Comparison of ENCODE assay signal across 8 cellular contexts in genomic region chr12:122527478-122527944, GRCh38. TPM values are rescaled to one million over a fixed set of nuclear protein-coding genes. Genes with fewer than 3 reads are reported as not detected.
DNase-seq lines count a peak whose midpoint lies in the region; ATAC-seq and TF ChIP-seq lines count a peak whose summit lies in the region.

No MANE protein-coding gene starts in this region.

- dilution Hi-C loops in mammary epithelial cell (cut with HindIII; ENCODE audit: low sequenced_read_pairs), result no loop called here

- no peak for DNase-seq in heart left ventricle
- DNase-seq in Right ventricle myocardium superior, result no peak
- DNase-seq in mammary epithelial cell, result peak; percentile 35
- DNase-seq in lung microvascular endothelial cell (ENCODE audit: low read depth in 2 of 2), result peak; percentile 28 to 67
- peak; percentile 20 for DNase-seq in transverse colon
- no peak for DNase-seq in NCI-H2107 treated with DMSO at 0.1 percent for 48 hours (lab: John Stamatoyannopoulos, UW; ENCODE audit: unreplicated experiment)
- DNase-seq in mucosa of gallbladder (ENCODE audit: low spot score), result no peak

- H3K4me2 ChIP-seq in OCI-LY3 (ENCODE audit: low read length), result peak overlapping the region; percentile 83
- H3K4me2 ChIP-seq in mammary epithelial cell (ENCODE audit: insufficient read depth, low read depth, low read length), result peak overlapping the region; percentile 89

- H2AFZ ChIP-seq in OCI-LY3 (ENCODE audit: low read depth, low read length) (no peak overlapping the region), mammary epithelial cell (ENCODE audit: low read depth, low read length) (peak overlapping the region; percentile 85)

- no peak for TF ChIP-seq POLR2A in heart left ventricle (IDR thresholded peaks at IDR 0.05)
- no peak for TF ChIP-seq POLR2A in transverse colon (IDR thresholded peaks at IDR 0.05)

- no peaks in the 10 kb centered on the region for H3K27me3 ChIP-seq in heart left ventricle
- no peaks in the 10 kb centered on the region for H3K27me3 ChIP-seq in OCI-LY3 (ENCODE audit: low read depth, low read length)
- no peaks in the 10 kb centered on the region for H3K27me3 ChIP-seq in mammary epithelial cell (ENCODE audit: insufficient read depth, low read length)
- no peaks in the 10 kb centered on the region for H3K27me3 ChIP-seq in transverse colon

- no peak for TF ChIP-seq CTCF in heart left ventricle (IDR thresholded peaks at IDR 0.05)
- no peak for TF ChIP-seq CTCF in OCI-LY3 (IDR thresholded peaks at IDR 0.05; ENCODE audit: low read depth, low read length)
- no peak for TF ChIP-seq CTCF in mammary epithelial cell (conservative IDR thresholded peaks at IDR 0.05 in 1 of 2, IDR thresholded peaks at IDR 0.05 in 1 of 2; ENCODE audit: extremely low read depth in 1 of 2, insufficient read depth in 1 of 2, low read depth in 1 of 2, low read length in 2 of 2)
- TF ChIP-seq CTCF in transverse colon (IDR thresholded peaks at IDR 0.05), result no peak

- H3K9ac ChIP-seq in OCI-LY3 (ENCODE audit: low read length) (peak overlapping the region; percentile 92), mammary epithelial cell (ENCODE audit: insufficient read depth, low read length) (peak overlapping the region; percentile 89)

- H3K4me3 ChIP-seq in heart left ventricle (peak overlapping the region; percentile 30 to 92 (median 76)), OCI-LY3 (ENCODE audit: low read length) (peak overlapping the region; percentile 87), mammary epithelial cell (replicated peaks in 1 of 3; ENCODE audit: insufficient read depth in 1 of 3, low read depth in 2 of 3, low read length in 3 of 3) (peak overlapping the region; percentile 53 to 75 (median 56)), transverse colon (peak overlapping the region; percentile 35 to 95 (median 78))

- CTCF ChIA-PET in mammary epithelial cell (lab: Charles Lee; ENCODE audit: low non-redundant PET), result interaction anchor here (0.7 kb wide), 1 partner anchor 471 kb away, joined by 5 read pairs; no protein-coding TSS in a partner anchor

- peaks cover 10 to 41% (median 35%) of the 10 kb centered on the region in 12 donors for H3K4me1 ChIP-seq in heart left ventricle
- H3K4me1 ChIP-seq in OCI-LY3 (ENCODE audit: low read length), result peaks cover 54% of the 10 kb centered on the region
- peaks cover 10% of the 10 kb centered on the region for H3K4me1 ChIP-seq in mammary epithelial cell (ENCODE audit: insufficient read depth, low read length)
- H3K4me1 ChIP-seq in transverse colon, result peaks cover 21 to 43% (median 37%) of the 10 kb centered on the region in 4 donors

- in situ Hi-C loops in mammary epithelial cell (cut with MboI; ENCODE audit: low sequenced_read_pairs in 2 of 2), result no loop called here
- in situ Hi-C loops in transverse colon (cut with MboI; ENCODE audit: low pct_ligation_motif_present in 1 of 4, low pct_unique_long_range_greater_than_20kb in 1 of 4, low sequenced_read_pairs in 3 of 4), result no loop called here

- WGBS in heart left ventricle, 4 donors, result 0 to 1% (median 1%) methylated on average over 21 of the region's 21 CpGs
- under 1% methylated on average over 20 of the region's 21 CpGs for WGBS in mammary epithelial cell (ENCODE audit: low coverage, missing lambda C conversion rate)
- WGBS in transverse colon (ENCODE audit: low coverage in 1 of 2), 2 donors, result 0 to 1% methylated on average over 12 to 21 of the region's 21 CpGs

- H3K27ac ChIP-seq in heart left ventricle, result peak overlapping the region in 10 of 12 donors; percentile 4 to 100 (median 95)
- H3K27ac ChIP-seq in OCI-LY3 (ENCODE audit: low read length), result peak overlapping the region; percentile 91
- peak overlapping the region; percentile 88 for H3K27ac ChIP-seq in mammary epithelial cell (ENCODE audit: insufficient read depth, low read depth, low read length)
- peak overlapping the region; percentile 90 to 99 (median 96) for H3K27ac ChIP-seq in transverse colon

- H4K20me1 ChIP-seq in OCI-LY3 (ENCODE audit: insufficient read depth, low read length) (peaks cover 31% of the 10 kb centered on the region), mammary epithelial cell (ENCODE audit: insufficient read depth, low read length) (peaks cover 16% of the 10 kb centered on the region)

- H3K9me3 ChIP-seq in heart left ventricle (no peaks in the 10 kb centered on the region), OCI-LY3 (ENCODE audit: insufficient read depth, low read length) (no peaks in the 10 kb centered on the region; the same call in 1 of the 2 replicates), mammary epithelial cell (replicated peaks; ENCODE audit: insufficient read depth, low read length) (no peaks in the 10 kb centered on the region), transverse colon (no peaks in the 10 kb centered on the region)

- H3K36me3 ChIP-seq in heart left ventricle, result peaks cover 0 to 31% (median 9%) of the 10 kb centered on the region in 9 donors
- peaks cover 61% of the 10 kb centered on the region for H3K36me3 ChIP-seq in OCI-LY3 (replicated peaks; ENCODE audit: low read depth, low read length)
- peaks cover 6% of the 10 kb centered on the region for H3K36me3 ChIP-seq in mammary epithelial cell (ENCODE audit: insufficient read depth, low read length)
- H3K36me3 ChIP-seq in transverse colon, result no peaks in the 10 kb centered on the region

- BruUV-seq in mammary epithelial cell (replicated peaks; lab: Mats Ljungman, UMichigan), result TSS peak; percentile 77

- ATAC-seq in heart left ventricle, result no peak
- no peak for ATAC-seq in Right ventricle myocardium superior (ENCODE audit: poor library complexity)

- H3K79me2 ChIP-seq in OCI-LY3 (ENCODE audit: low read length), result peaks cover 87% of the 10 kb centered on the region
- H3K79me2 ChIP-seq in mammary epithelial cell (ENCODE audit: insufficient read depth, low read length), result peaks cover 82% of the 10 kb centered on the region

- intact Hi-C loops in heart left ventricle (cut with DNase I) (loop anchor here in 3 of 10 donors (1.0 to 10.0 kb wide), 4 partner anchors 27 to 227 kb away; partner anchors contain the start of genes DENR (in 3 of the 3) and ZCCHC8 (in 2 of the 3)), Right ventricle myocardium superior (cut with DNase I) (no loop called here), mammary epithelial cell (cut with micrococcal nuclease) (loop anchor here (1.0 to 2.0 kb wide), 2 partner anchors 27 to 225 kb away; partner anchors contain the start of genes DENR and ZCCHC8), transverse colon (cut with DNase I; ENCODE audit: low total_unique reads) (no loop called here)

- no peak for TF ChIP-seq EP300 in transverse colon (IDR thresholded peaks at IDR 0.05; ENCODE audit: low read depth)

RNA-seq across cellular contexts. Expression of gene KNTC1, which starts 0.5 kb away (rescaled TPM):
- total RNA-seq in heart left ventricle (10 to 100 TPM in 1 of 9 donors, 1 to 10 TPM in 8; 2.2 to 10.4 (median 2.9) TPM), Right ventricle myocardium superior (2.3 TPM), mammary epithelial cell (10 to 100 TPM; 12.7 to 32.9 TPM), lung microvascular endothelial cell (13.1 and 15.3 TPM in 2 replicates), transverse colon (10 to 100 TPM; 10.6 to 79.4 (median 23.1) TPM), mucosa of gallbladder (7.2 TPM)
- polyA plus RNA-seq in heart left ventricle (1 to 10 TPM; 2.1 to 2.5 TPM), mammary epithelial cell (18.4 TPM)
- 23.3 TPM for polyA minus RNA-seq in mammary epithelial cell

RNA-seq across cellular contexts. Expression of gene RSRC2, which starts 0.8 kb away (rescaled TPM):
- 10 to 100 TPM; 31.1 to 46.5 (median 35.4) TPM for total RNA-seq in heart left ventricle
- polyA plus RNA-seq in heart left ventricle, result 10 to 100 TPM; 34.1 to 34.8 TPM
- 35.1 TPM for total RNA-seq in Right ventricle myocardium superior
- total RNA-seq in mammary epithelial cell, result 10 to 100 TPM; 26.3 to 88.5 TPM
- polyA plus RNA-seq in mammary epithelial cell, result 20.5 TPM
- polyA minus RNA-seq in mammary epithelial cell, result 4.5 TPM
- 19.6 and 28.0 TPM in 2 replicates for total RNA-seq in lung microvascular endothelial cell
- total RNA-seq in transverse colon, result 100 to 1,000 TPM in 2 of 4 donors, 10 to 100 TPM in 2; 73.4 to 251 (median 99.7) TPM
- total RNA-seq in mucosa of gallbladder, result 53.1 TPM

RNA-seq across cellular contexts. Expression of gene ZCCHC8, which starts 26.8 kb away (rescaled TPM):
- total RNA-seq in heart left ventricle (10 to 100 TPM in 2 of 9 donors, 1 to 10 TPM in 7; 6.4 to 14.3 (median 8.0) TPM), Right ventricle myocardium superior (8.0 TPM), mammary epithelial cell (10 to 100 TPM; 17.0 to 30.9 TPM), lung microvascular endothelial cell (7.0 and 14.3 TPM in 2 replicates), transverse colon (10 to 100 TPM; 15.9 to 28.4 (median 19.9) TPM), mucosa of gallbladder (19.0 TPM)
- polyA plus RNA-seq in heart left ventricle (10 to 100 TPM in 1 of 2 donors, 1 to 10 TPM in 1; 7.1 to 11.0 TPM), mammary epithelial cell (12.0 TPM)
- 11.5 TPM for polyA minus RNA-seq in mammary epithelial cell

Comparison
In these comparisons a context has a peak if more than half of its experiments do, and no peak if none do; other contexts are left out.
1. DNase-seq: peak in mammary epithelial cell (single experiment), lung microvascular endothelial cell (2 of 2) and transverse colon (single experiment); none in heart left ventricle (0 of 5), Right ventricle myocardium superior (single experiment), NCI-H2107 treated with DMSO at 0.1 percent for 48 hours (single experiment) and mucosa of gallbladder (single experiment).
2. Peak in every context shown above with its lines, with median percentiles within 50 percentile points of each other: H3K27ac ChIP-seq and H3K4me3 ChIP-seq.